ENCODE assay signal across 1 cellular context in the genomic region with DNA sequence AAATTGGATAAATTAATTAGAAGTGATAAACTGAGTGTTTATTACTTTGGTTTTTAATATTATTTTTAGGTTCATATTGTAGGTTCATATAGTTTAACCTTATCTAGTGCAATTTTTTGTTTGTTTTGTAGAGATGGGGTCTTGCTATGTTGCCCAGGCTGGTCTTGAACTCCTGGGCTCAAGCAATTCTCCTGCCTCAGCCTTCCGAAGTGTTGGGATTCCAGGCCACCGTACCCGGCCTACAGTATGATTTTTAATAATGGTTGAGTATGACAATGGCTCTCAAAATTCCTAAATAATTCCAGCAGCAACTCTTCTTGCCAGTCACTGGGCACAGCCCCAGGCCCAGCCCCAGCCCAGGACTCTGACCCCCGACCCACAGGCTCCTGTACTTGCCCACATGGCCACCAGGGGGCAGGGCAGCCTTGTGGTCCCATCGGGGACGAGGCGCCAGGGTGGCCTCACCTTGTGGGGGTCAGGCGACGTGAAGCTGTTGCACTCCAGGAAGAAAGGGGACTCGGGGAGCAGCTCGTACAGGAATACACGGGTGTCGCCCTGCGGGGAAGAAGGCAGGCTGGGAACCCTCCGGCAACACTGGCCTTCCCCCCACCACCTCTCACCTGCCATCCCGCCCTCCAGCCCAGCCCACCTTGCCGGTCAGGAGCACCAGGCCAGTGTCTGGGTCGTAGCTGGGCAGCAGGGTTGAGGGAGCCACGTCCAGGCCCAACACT.
TF ChIP-seq lines count a peak whose summit lies in the region.

No MANE protein-coding gene starts in this region.

TF ChIP-seq in H1, 55 proteins besides CTCF, POLR2A, EP300 and RAD21:
- TF ChIP-seq CHD2 (IDR thresholded peaks at IDR 0.05; ENCODE audit: low read length), result no peak
- no peak for TF ChIP-seq RBBP5 (IDR thresholded peaks at IDR 0.05; ENCODE audit: borderline replicate concordance, low read depth, low read length)
- 0 out of 2 replicates have a peak, but pooled peaks have one; percentile 21 for TF ChIP-seq JUND (IDR thresholded peaks at IDR 0.05; ENCODE audit: low read length)
- TF ChIP-seq YY1 (IDR thresholded peaks at IDR 0.05; ENCODE audit: low read depth, low read length), result no peak
- TF ChIP-seq, protein P1, sequence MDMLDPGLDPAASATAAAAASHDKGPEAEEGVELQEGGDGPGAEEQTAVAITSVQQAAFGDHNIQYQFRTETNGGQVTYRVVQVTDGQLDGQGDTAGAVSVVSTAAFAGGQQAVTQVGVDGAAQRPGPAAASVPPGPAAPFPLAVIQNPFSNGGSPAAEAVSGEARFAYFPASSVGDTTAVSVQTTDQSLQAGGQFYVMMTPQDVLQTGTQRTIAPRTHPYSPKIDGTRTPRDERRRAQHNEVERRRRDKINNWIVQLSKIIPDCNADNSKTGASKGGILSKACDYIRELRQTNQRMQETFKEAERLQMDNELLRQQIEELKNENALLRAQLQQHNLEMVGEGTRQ (IDR thresholded peaks at IDR 0.05; ENCODE audit: low read length), result no peak
- TF ChIP-seq CTBP2 (IDR thresholded peaks at IDR 0.05; ENCODE audit: borderline replicate concordance, insufficient read depth, insufficient read length, low read length), result no peak
- TF ChIP-seq SP4 (IDR thresholded peaks at IDR 0.05; ENCODE audit: low read length), result no peak
- TF ChIP-seq SP2 (IDR thresholded peaks at IDR 0.05; ENCODE audit: low read length), result no peak
- peak; percentile 66; the same call in 1 of the 2 replicates for TF ChIP-seq GABPA (IDR thresholded peaks at IDR 0.05; ENCODE audit: borderline replicate concordance, insufficient read depth, low read length)
- peak; percentile 26; the same call in 1 of the 2 replicates for TF ChIP-seq GTF2F1 (IDR thresholded peaks at IDR 0.05; ENCODE audit: borderline replicate concordance, low read depth, low read length)
- peak; percentile 52 for TF ChIP-seq CREB1 (IDR thresholded peaks at IDR 0.05)
- TF ChIP-seq SRF (IDR thresholded peaks at IDR 0.05; ENCODE audit: low read depth, low read length), result no peak
- TF ChIP-seq, protein P2, sequence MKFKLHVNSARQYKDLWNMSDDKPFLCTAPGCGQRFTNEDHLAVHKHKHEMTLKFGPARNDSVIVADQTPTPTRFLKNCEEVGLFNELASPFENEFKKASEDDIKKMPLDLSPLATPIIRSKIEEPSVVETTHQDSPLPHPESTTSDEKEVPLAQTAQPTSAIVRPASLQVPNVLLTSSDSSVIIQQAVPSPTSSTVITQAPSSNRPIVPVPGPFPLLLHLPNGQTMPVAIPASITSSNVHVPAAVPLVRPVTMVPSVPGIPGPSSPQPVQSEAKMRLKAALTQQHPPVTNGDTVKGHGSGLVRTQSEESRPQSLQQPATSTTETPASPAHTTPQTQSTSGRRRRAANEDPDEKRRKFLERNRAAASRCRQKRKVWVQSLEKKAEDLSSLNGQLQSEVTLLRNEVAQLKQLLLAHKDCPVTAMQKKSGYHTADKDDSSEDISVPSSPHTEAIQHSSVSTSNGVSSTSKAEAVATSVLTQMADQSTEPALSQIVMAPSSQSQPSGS (IDR thresholded peaks at IDR 0.05; ENCODE audit: low read length), result no peak
- no peak for TF ChIP-seq NRF1 (IDR thresholded peaks at IDR 0.05; ENCODE audit: low read depth, low read length)
- TF ChIP-seq, protein P3, sequence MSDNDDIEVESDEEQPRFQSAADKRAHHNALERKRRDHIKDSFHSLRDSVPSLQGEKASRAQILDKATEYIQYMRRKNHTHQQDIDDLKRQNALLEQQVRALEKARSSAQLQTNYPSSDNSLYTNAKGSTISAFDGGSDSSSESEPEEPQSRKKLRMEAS (IDR thresholded peaks at IDR 0.05), result peak; percentile 57
- no peak for TF ChIP-seq BRCA1 (IDR thresholded peaks at IDR 0.05; ENCODE audit: low read depth, low read length)
- no peak for TF ChIP-seq POLR2AphosphoS5 (IDR thresholded peaks at IDR 0.05; ENCODE audit: low read depth, low read length)
- no peak for TF ChIP-seq HDAC6 (IDR thresholded peaks at IDR 0.05; ENCODE audit: low read depth, low read length)
- no peak for TF ChIP-seq EZH2 (IDR thresholded peaks at IDR 0.05; ENCODE audit: low read depth, low read length, severe bottlenecking)
- TF ChIP-seq, protein P4, sequence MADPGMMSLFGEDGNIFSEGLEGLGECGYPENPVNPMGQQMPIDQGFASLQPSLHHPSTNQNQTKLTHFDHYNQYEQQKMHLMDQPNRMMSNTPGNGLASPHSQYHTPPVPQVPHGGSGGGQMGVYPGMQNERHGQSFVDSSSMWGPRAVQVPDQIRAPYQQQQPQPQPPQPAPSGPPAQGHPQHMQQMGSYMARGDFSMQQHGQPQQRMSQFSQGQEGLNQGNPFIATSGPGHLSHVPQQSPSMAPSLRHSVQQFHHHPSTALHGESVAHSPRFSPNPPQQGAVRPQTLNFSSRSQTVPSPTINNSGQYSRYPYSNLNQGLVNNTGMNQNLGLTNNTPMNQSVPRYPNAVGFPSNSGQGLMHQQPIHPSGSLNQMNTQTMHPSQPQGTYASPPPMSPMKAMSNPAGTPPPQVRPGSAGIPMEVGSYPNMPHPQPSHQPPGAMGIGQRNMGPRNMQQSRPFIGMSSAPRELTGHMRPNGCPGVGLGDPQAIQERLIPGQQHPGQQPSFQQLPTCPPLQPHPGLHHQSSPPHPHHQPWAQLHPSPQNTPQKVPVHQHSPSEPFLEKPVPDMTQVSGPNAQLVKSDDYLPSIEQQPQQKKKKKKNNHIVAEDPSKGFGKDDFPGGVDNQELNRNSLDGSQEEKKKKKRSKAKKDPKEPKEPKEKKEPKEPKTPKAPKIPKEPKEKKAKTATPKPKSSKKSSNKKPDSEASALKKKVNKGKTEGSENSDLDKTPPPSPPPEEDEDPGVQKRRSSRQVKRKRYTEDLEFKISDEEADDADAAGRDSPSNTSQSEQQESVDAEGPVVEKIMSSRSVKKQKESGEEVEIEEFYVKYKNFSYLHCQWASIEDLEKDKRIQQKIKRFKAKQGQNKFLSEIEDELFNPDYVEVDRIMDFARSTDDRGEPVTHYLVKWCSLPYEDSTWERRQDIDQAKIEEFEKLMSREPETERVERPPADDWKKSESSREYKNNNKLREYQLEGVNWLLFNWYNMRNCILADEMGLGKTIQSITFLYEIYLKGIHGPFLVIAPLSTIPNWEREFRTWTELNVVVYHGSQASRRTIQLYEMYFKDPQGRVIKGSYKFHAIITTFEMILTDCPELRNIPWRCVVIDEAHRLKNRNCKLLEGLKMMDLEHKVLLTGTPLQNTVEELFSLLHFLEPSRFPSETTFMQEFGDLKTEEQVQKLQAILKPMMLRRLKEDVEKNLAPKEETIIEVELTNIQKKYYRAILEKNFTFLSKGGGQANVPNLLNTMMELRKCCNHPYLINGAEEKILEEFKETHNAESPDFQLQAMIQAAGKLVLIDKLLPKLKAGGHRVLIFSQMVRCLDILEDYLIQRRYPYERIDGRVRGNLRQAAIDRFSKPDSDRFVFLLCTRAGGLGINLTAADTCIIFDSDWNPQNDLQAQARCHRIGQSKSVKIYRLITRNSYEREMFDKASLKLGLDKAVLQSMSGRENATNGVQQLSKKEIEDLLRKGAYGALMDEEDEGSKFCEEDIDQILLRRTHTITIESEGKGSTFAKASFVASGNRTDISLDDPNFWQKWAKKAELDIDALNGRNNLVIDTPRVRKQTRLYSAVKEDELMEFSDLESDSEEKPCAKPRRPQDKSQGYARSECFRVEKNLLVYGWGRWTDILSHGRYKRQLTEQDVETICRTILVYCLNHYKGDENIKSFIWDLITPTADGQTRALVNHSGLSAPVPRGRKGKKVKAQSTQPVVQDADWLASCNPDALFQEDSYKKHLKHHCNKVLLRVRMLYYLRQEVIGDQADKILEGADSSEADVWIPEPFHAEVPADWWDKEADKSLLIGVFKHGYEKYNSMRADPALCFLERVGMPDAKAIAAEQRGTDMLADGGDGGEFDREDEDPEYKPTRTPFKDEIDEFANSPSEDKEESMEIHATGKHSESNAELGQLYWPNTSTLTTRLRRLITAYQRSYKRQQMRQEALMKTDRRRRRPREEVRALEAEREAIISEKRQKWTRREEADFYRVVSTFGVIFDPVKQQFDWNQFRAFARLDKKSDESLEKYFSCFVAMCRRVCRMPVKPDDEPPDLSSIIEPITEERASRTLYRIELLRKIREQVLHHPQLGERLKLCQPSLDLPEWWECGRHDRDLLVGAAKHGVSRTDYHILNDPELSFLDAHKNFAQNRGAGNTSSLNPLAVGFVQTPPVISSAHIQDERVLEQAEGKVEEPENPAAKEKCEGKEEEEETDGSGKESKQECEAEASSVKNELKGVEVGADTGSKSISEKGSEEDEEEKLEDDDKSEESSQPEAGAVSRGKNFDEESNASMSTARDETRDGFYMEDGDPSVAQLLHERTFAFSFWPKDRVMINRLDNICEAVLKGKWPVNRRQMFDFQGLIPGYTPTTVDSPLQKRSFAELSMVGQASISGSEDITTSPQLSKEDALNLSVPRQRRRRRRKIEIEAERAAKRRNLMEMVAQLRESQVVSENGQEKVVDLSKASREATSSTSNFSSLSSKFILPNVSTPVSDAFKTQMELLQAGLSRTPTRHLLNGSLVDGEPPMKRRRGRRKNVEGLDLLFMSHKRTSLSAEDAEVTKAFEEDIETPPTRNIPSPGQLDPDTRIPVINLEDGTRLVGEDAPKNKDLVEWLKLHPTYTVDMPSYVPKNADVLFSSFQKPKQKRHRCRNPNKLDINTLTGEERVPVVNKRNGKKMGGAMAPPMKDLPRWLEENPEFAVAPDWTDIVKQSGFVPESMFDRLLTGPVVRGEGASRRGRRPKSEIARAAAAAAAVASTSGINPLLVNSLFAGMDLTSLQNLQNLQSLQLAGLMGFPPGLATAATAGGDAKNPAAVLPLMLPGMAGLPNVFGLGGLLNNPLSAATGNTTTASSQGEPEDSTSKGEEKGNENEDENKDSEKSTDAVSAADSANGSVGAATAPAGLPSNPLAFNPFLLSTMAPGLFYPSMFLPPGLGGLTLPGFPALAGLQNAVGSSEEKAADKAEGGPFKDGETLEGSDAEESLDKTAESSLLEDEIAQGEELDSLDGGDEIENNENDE (IDR thresholded peaks at IDR 0.05; ENCODE audit: insufficient replicate concordance, low read length), result no peak
- TF ChIP-seq CHD1 (IDR thresholded peaks at IDR 0.05; ENCODE audit: low read depth, low read length), result no peak
- no peak for TF ChIP-seq SP1 (IDR thresholded peaks at IDR 0.05; ENCODE audit: low read depth, low read length)
- TF ChIP-seq TBP (IDR thresholded peaks at IDR 0.05; ENCODE audit: low read depth, low read length), result no peak
- TF ChIP-seq KDM4A (IDR thresholded peaks at IDR 0.05; ENCODE audit: low read depth, low read length, severe bottlenecking), result no peak
- no peak for TF ChIP-seq ZNF274 (IDR thresholded peaks at IDR 0.05; ENCODE audit: borderline replicate concordance, extremely low read depth, low read length)
- no peak for TF ChIP-seq RXRA (IDR thresholded peaks at IDR 0.05; ENCODE audit: insufficient read depth, low read depth, low read length)
- peak in 1 of 2 experiments; percentile 32; a peak in 1 of 4 replicates for TF ChIP-seq HDAC2 (IDR thresholded peaks at IDR 0.05; ENCODE audit: borderline replicate concordance in 1 of 2, low read depth in 2 of 2, low read length in 2 of 2)
- no peak for TF ChIP-seq TCF12 (IDR thresholded peaks at IDR 0.05; ENCODE audit: low read depth, low read length)
- peak; percentile 91 for TF ChIP-seq KDM1A (IDR thresholded peaks at IDR 0.05; ENCODE audit: borderline replicate concordance, low read length)
- TF ChIP-seq SIN3A (conservative IDR thresholded peaks at IDR 0.05 in 1 of 2, IDR thresholded peaks at IDR 0.05 in 1 of 2; ENCODE audit: low read depth in 1 of 2, low read length in 2 of 2), result no peak
- no peak for TF ChIP-seq CBX8 (IDR thresholded peaks at IDR 0.05; ENCODE audit: borderline replicate concordance, low read depth, low read length)
- TF ChIP-seq EGR1 (IDR thresholded peaks at IDR 0.05; ENCODE audit: borderline replicate concordance, low read depth, low read length), result no peak
- TF ChIP-seq, protein P5, sequence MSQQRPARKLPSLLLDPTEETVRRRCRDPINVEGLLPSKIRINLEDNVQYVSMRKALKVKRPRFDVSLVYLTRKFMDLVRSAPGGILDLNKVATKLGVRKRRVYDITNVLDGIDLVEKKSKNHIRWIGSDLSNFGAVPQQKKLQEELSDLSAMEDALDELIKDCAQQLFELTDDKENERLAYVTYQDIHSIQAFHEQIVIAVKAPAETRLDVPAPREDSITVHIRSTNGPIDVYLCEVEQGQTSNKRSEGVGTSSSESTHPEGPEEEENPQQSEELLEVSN (IDR thresholded peaks at IDR 0.05), result 0 out of 2 replicates have a peak, but pooled peaks have one; percentile 12
- TF ChIP-seq SIRT6 (IDR thresholded peaks at IDR 0.05; ENCODE audit: low read length), result no peak
- no peak for TF ChIP-seq TEAD4 (IDR thresholded peaks at IDR 0.05; ENCODE audit: low read depth, low read length)
- no peak for TF ChIP-seq NANOG (IDR thresholded peaks at IDR 0.05; ENCODE audit: insufficient read depth, low read depth, low read length, poor library complexity, severe bottlenecking)
